9 cellular contexts compared by ENCODE assay signal in the genomic region with DNA sequence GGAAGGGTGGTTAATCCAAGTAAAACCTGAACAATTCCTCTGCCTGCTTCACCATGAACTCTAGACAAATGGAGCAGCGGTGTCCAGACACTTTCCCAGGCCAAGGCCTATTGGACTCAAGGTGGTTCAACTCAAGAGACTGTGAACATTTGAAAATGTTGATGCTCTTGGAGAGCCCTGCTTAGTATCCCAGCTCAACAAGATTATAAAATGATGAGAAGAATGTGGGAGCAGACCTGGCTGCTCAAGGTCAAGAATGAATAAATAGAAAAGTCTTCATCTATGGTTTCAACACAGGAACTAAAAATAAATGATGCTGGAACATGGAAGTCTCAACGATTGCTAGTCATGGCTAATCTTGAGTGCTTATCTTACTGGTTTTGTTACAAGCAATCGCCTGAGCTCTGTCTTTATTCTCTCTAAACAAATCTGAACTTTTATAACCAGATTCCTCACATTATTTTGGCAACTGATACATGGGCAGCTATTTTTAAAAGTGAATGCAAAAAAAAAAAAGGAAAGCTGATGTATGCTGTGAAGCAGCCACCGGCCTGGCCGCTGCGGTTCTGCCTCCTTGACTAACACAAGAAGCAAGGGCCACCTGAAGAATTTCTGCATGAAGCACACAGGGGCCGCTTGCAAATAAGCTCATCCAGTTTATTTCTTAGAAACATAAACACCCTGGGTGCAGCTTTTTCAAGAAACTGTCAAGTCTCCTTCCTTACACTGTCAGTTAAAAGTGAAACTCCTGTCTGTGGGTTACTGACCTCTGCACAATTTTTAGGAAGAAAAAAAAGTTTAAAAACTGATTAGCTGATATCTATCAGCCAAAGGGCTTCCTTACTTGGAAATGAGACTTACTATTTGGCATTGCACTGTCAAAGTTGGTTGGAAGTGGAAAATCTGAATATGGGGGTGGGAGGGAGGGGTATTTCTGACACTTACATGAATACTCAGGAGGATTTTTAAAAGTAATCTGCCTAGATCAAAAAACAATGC.
DNase-seq lines count a peak whose midpoint lies in the region; ATAC-seq and TF ChIP-seq lines count a peak whose summit lies in the region.
"Had no signal": no experiment of that assay in that cellular context is flagged by ENCODE, and none has a peak within 500 bp of the region (broad histone marks: within the 10 kb centered on the region; RNA-seq: fewer than 3 reads in every experiment).

No MANE protein-coding gene starts in this region.

- H3K9ac ChIP-seq in Karpas-422 (ENCODE audit: low read length) (peak overlapping the region; percentile 36), neuronal stem cell (ENCODE audit: low read depth, low read length, poor library complexity) (no peak overlapping the region)

- H2AFZ ChIP-seq in Karpas-422 (ENCODE audit: low read length) (0 out of 2 replicates have a peak overlapping the region, but pooled peaks have one; percentile 7), neuronal stem cell (ENCODE audit: low read length) (no peak overlapping the region)

- TF ChIP-seq CTCF in brain microvascular endothelial cell (IDR thresholded peaks at IDR 0.05; ENCODE audit: low read depth, low read length, missing control alignments), result no peak
- TF ChIP-seq CTCF in natural killer cell (IDR thresholded peaks at IDR 0.05), result no peak

- H3K14ac ChIP-seq in neuronal stem cell (ENCODE audit: low read length), result no peak overlapping the region

- H3K4me3 Mint-ChIP-seq in natural killer cell, result peak overlapping the region; percentile 87

- H3K36me3 ChIP-seq in Karpas-422 (ENCODE audit: insufficient read depth, low read length) (no peaks in the 10 kb centered on the region), brain microvascular endothelial cell (replicated peaks) (no peaks in the 10 kb centered on the region), neuronal stem cell (replicated peaks in 1 of 2; ENCODE audit: control insufficient read depth in 2 of 2, insufficient read depth in 2 of 2, low read length in 2 of 2) (no peaks in the 10 kb centered on the region)

- H3K79me1 ChIP-seq in neuronal stem cell (ENCODE audit: low read depth, low read length), result no peaks in the 10 kb centered on the region

- WGBS in neuronal stem cell (ENCODE audit: extremely low coverage in 2 of 2, insufficient read length in 2 of 2, insufficient replicate concordance in 1 of 2), 2 donors, result no CpG with 5 or more reads among the region's 7 CpGs

- no peaks in the 10 kb centered on the region for H3K27me3 Mint-ChIP-seq in natural killer cell (ENCODE audit: low read depth in 2 of 2)

- no peak overlapping the region for H4K8ac ChIP-seq in neuronal stem cell (ENCODE audit: low read depth, low read length)

- no peak overlapping the region for H2BK12ac ChIP-seq in neuronal stem cell (ENCODE audit: low read length)

- H2BK15ac ChIP-seq in neuronal stem cell (ENCODE audit: low read length), result no peak overlapping the region

- H3K23ac ChIP-seq in neuronal stem cell (ENCODE audit: low read depth, low read length, poor library complexity), result no peak overlapping the region

- peak overlapping the region; percentile 13; the same call in 1 of the 2 replicates for H3K4me3 ChIP-seq in Karpas-422 (ENCODE audit: low read length)
- no peak overlapping the region for H3K4me3 ChIP-seq in brain microvascular endothelial cell (ENCODE audit: low read depth, low read length)
- H3K4me3 ChIP-seq in neuronal stem cell (ENCODE audit: low read length in 2 of 2), result no peak overlapping the region

- no peaks in the 10 kb centered on the region for H3K27me3 ChIP-seq in Karpas-422 (ENCODE audit: low read length)
- H3K27me3 ChIP-seq in brain microvascular endothelial cell (replicated peaks), result no peaks in the 10 kb centered on the region
- H3K27me3 ChIP-seq in neuronal stem cell (ENCODE audit: control insufficient read depth in 3 of 3, insufficient read depth in 3 of 3, low read depth in 1 of 3, low read length in 3 of 3), result no peaks in the 10 kb centered on the region

- H2BK5ac ChIP-seq in neuronal stem cell (ENCODE audit: low read length), result no peak overlapping the region

- intact Hi-C loops in natural killer cell (cut with micrococcal nuclease), result no loop called here

- peaks cover 53 to 60% of the 10 kb centered on the region in 2 donors for H3K4me1 Mint-ChIP-seq in natural killer cell

- H2BK120ac ChIP-seq in neuronal stem cell (ENCODE audit: low read depth, low read length), result no peak overlapping the region

- H3K4ac ChIP-seq in neuronal stem cell (ENCODE audit: low read length), result no peak overlapping the region

- ATAC-seq in natural killer cell (peak; percentile 19 to 42 (median 19)), HG03378 (IDR thresholded peaks at IDR 0.05; ENCODE audit: unreplicated experiment) (no peak), HG03342 (IDR thresholded peaks at IDR 0.05; ENCODE audit: unreplicated experiment) (no peak)

- H3K18ac ChIP-seq in neuronal stem cell (ENCODE audit: low read length), result no peak overlapping the region

- H3K27ac Mint-ChIP-seq in natural killer cell, result peak overlapping the region; percentile 93 to 94

- DNase-seq in AML-193 (lab: John Stamatoyannopoulos, UW) (peak; percentile 31 to 36), Karpas-422 (peak; percentile 53), brain microvascular endothelial cell (peak; percentile 48), natural killer cell (no peak), neuronal stem cell (ENCODE audit: low spot score) (no peak), hippocampal formation (lab: John Stamatoyannopoulos, UW) (no peak)
- DNase-seq: NCI-H2029 treated with DMSO at 0.1 percent for 48 hours had no signal

- no peak overlapping the region for H4K91ac ChIP-seq in neuronal stem cell (ENCODE audit: low read depth, low read length, poor library complexity)

- H4K20me1 ChIP-seq in Karpas-422 (ENCODE audit: insufficient read depth, low read depth, low read length), result no peaks in the 10 kb centered on the region

- no peak overlapping the region for H2AK5ac ChIP-seq in neuronal stem cell (ENCODE audit: low read depth, low read length)

- no peaks in the 10 kb centered on the region for H3K36me3 Mint-ChIP-seq in natural killer cell

- no peak overlapping the region for H3K27ac ChIP-seq in Karpas-422 (ENCODE audit: low read length)
- H3K27ac ChIP-seq in brain microvascular endothelial cell, result peak overlapping the region; percentile 39
- H3K27ac ChIP-seq in neuronal stem cell (replicated peaks; ENCODE audit: low read length), result no peak overlapping the region

- H3K9me3 Mint-ChIP-seq in natural killer cell, result no peaks in the 10 kb centered on the region

- in situ Hi-C loops in brain microvascular endothelial cell (cut with HindIII; ENCODE audit: low pct_ligation_motif_present, low sequenced_read_pairs), result no loop called here

- peaks cover 53% of the 10 kb centered on the region for H3K4me1 ChIP-seq in Karpas-422 (ENCODE audit: low read length)
- peaks cover 9 to 12% of the 10 kb centered on the region in 2 donors for H3K4me1 ChIP-seq in neuronal stem cell (ENCODE audit: control insufficient read depth in 2 of 2, insufficient read depth in 1 of 2, low read depth in 1 of 2, low read length in 2 of 2)

- H3K79me2 ChIP-seq in Karpas-422 (ENCODE audit: low read length), result no peaks in the 10 kb centered on the region

- no peaks in the 10 kb centered on the region for H3K9me3 ChIP-seq in Karpas-422 (ENCODE audit: low read length)
- H3K9me3 ChIP-seq in neuronal stem cell (replicated peaks in 1 of 2; ENCODE audit: control insufficient read depth in 2 of 2, insufficient read depth in 1 of 2, low read depth in 1 of 2, low read length in 2 of 2), result no peaks in the 10 kb centered on the region

- no peaks in the 10 kb centered on the region for H3K9me2 ChIP-seq in Karpas-422 (replicated peaks; ENCODE audit: insufficient read depth, low read length)

- H3K4me2 ChIP-seq in Karpas-422 (ENCODE audit: low read depth, low read length, poor library complexity, severe bottlenecking) (peak overlapping the region; percentile 59), neuronal stem cell (ENCODE audit: insufficient read depth, low read length, poor library complexity, severe bottlenecking) (no peak overlapping the region)

Comparison
In these comparisons a context has a peak if more than half of its experiments do, and no peak if none do; other contexts are left out.
1. DNase-seq: peak in AML-193 (2 of 2), Karpas-422 (single experiment) and brain microvascular endothelial cell (single experiment); none in natural killer cell (single experiment), neuronal stem cell (single experiment) and hippocampal formation (0 of 2).
2. ATAC-seq: peak in natural killer cell (3 of 3); none in HG03378 (single experiment) and HG03342 (single experiment).